Comparison of ENCODE assay signal across 28 cellular contexts in genomic region chr7:149379625-149380024, GRCh38.
"Had no signal": no experiment of that assay in that cellular context is flagged by ENCODE, and none has a peak within 500 bp of the region (broad histone marks: within the 10 kb centered on the region; RNA-seq: fewer than 3 reads in every experiment).

No MANE protein-coding gene starts in this region.

- H3K27ac ChIP-seq: colonic mucosa, coronary artery, dorsolateral prefrontal cortex, epithelial cell of prostate, esophagus muscularis mucosa, esophagus squamous epithelium, foreskin keratinocyte, gastrocnemius medialis, gastroesophageal sphincter, heart left ventricle, heart right ventricle had no signal

- H3K36me3 ChIP-seq: colonic mucosa, esophagus muscularis mucosa, esophagus squamous epithelium, gastrocnemius medialis, gastroesophageal sphincter, heart left ventricle, heart right ventricle had no signal

- FAIRE-seq: colon, endometrium, endothelial cell of umbilical vein, frontal cortex had no signal

- H3K9me3 ChIP-seq: colonic mucosa had no signal

- DNase-seq: colonic mucosa; cortex of kidney; dermis blood vessel endothelial cell; dorsolateral prefrontal cortex; effector CD4-positive, alpha-beta T cell; effector CD8-positive, alpha-beta T cell; effector memory CD4-positive, alpha-beta T cell; effector memory CD8-positive, alpha-beta T cell; endodermal cell; erythroblast; esophagus squamous epithelium; foreskin fibroblast; foreskin keratinocyte; foreskin melanocyte; gastrocnemius medialis; glutamatergic neuron; head of caudate nucleus; heart left ventricle; heart right ventricle had no signal

- H3K4me3 ChIP-seq: colonic mucosa, coronary artery, dorsolateral prefrontal cortex, esophagus muscularis mucosa, esophagus squamous epithelium, gastroesophageal sphincter, heart left ventricle, heart right ventricle had no signal

- H3K4me1 ChIP-seq: colonic mucosa, esophagus muscularis mucosa, esophagus squamous epithelium, foreskin keratinocyte, gastrocnemius medialis, gastroesophageal sphincter, heart left ventricle, heart right ventricle had no signal

- ATAC-seq: effector memory CD8-positive, alpha-beta T cell; esophagus mucosa; foreskin keratinocyte; gastrocnemius medialis; gastroesophageal sphincter; heart left ventricle; heart right ventricle had no signal

- H3K27me3 ChIP-seq: colonic mucosa, dorsolateral prefrontal cortex, esophagus muscularis mucosa, foreskin keratinocyte, gastrocnemius medialis had no signal
